15 cellular contexts compared by ENCODE assay signal in the genomic region with DNA sequence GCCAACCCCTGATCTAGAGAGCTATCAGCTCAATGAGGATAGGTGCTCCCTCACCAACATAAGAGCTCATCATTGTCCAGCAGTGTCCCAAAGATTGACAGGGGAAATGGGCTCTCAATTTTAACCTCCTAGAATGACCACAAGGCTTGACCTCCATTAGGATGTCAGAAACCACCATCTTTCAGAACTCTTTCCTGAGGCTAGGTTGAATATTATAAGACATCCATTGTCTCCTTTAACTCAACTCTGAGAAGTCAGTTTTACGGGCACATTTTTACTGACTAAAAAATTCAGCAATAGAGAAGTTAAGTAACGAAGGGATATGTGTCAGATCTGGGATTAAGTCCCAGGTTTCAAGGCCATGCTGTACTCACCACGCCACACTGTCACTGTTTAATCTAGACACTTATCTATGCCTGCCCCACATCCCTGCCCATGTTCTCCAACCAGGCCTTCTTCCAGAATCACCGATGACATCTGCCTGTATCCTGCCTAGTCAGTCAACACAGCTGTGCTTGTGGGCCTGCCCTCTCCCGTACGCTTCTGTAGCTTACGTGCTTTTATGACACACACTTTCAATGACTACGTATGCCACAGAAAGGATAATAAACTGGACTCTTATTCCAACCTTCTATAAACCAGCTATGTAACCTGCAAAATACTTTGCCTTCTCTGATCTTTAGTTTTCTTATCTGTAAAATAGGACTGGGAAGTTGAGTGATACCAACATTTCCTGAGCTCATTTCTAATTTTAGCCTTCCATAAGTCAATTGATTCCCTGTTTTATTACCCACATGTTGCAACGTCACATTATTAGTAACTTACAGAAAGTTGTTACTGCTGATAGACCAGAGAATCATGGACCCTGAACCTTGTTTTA. TPM values are rescaled to one million over a fixed set of nuclear protein-coding genes. Genes with fewer than 3 reads are reported as not detected.
A peak's percentile ranks its signal among the peaks of the same experiment; 100 is the strongest.
DNase-seq lines count a peak whose midpoint lies in the region; ATAC-seq lines count a peak whose summit lies in the region.
"Had no signal": no experiment of that assay in that cellular context is flagged by ENCODE, and none has a peak within 500 bp of the region (broad histone marks: within the 10 kb centered on the region; RNA-seq: fewer than 3 reads in every experiment).

No MANE protein-coding gene starts in this region.

- peaks cover 0 to 14% of the 10 kb centered on the region in 2 donors for H3K4me1 ChIP-seq in mucosa of rectum (ENCODE audit: control insufficient read depth in 2 of 2, insufficient read depth in 2 of 2, low read length in 2 of 2)
- H3K4me1 ChIP-seq: parathyroid adenoma had no signal

- no peaks in the 10 kb centered on the region for H3K4me1 Mint-ChIP-seq in activated T-helper 17 cell treated with anti-CD3 and anti-CD28 coated beads, Interleukin-2, amount 50 U/mL, for 72 hours

- H3K4me3 ChIP-seq in mucosa of rectum (ENCODE audit: low read length in 2 of 2) = no peak overlapping the region
- H3K4me3 ChIP-seq: lung had no signal

- peaks cover 4% of the 10 kb centered on the region for H3K27me3 Mint-ChIP-seq in activated T-helper 17 cell treated with anti-CD3 and anti-CD28 coated beads, Interleukin-2, amount 50 U/mL, for 72 hours

- no peaks in the 10 kb centered on the region for H3K36me3 ChIP-seq in mucosa of rectum (ENCODE audit: control insufficient read depth in 2 of 2, insufficient read depth in 2 of 2, low read length in 2 of 2)

- H3K27me3 ChIP-seq in mucosa of rectum (ENCODE audit: control insufficient read depth in 2 of 2, insufficient read depth in 2 of 2, low read length in 2 of 2) = no peaks in the 10 kb centered on the region

- no peak overlapping the region for H3K27ac Mint-ChIP-seq in activated T-helper 17 cell treated with anti-CD3 and anti-CD28 coated beads, Interleukin-2, amount 50 U/mL, for 72 hours
- H3K27ac Mint-ChIP-seq: effector memory CD8-positive, alpha-beta T cell had no signal

- H3K36me3 Mint-ChIP-seq in activated T-helper 17 cell treated with anti-CD3 and anti-CD28 coated beads, Interleukin-2, amount 50 U/mL, for 72 hours (ENCODE audit: low read depth) = no peaks in the 10 kb centered on the region

- no peak for ATAC-seq in GM21825 (IDR thresholded peaks at IDR 0.05; ENCODE audit: unreplicated experiment)
- ATAC-seq in activated T-helper 17 cell treated with anti-CD3 and anti-CD28 coated beads, Interleukin-2, amount 50 U/mL, for 72 hours (replicated peaks) = no peak
- ATAC-seq: effector memory CD8-positive, alpha-beta T cell had no signal

- H3K9me3 ChIP-seq in mucosa of rectum (ENCODE audit: control insufficient read depth in 2 of 2, low read length in 2 of 2) = no peaks in the 10 kb centered on the region

- DNase-seq in DMS53 treated with DMSO at 0.1 percent for 48 hours (lab: John Stamatoyannopoulos, UW; ENCODE audit: unreplicated experiment) = peak; percentile 81
- peak; percentile 55 for DNase-seq in M059J (ENCODE audit: low read depth)
- DNase-seq in amniotic epithelial cell (ENCODE audit: low read depth) = peak; percentile 49
- DNase-seq in mesenteric fat pad (ENCODE audit: low spot score) = no peak
- DNase-seq in stimulated activated CD4-positive, alpha-beta T cell treated with anti-CD3 and anti-CD28 coated beads, Interleukin-1b, Interleukin-23, amount 100 ng/mL, for 48 hours = no peak
- DNase-seq: COR-L47; effector memory CD8-positive, alpha-beta T cell; hippocampal formation; stimulated activated naive CD4-positive, alpha-beta T cell had no signal

- peaks cover 1% of the 10 kb centered on the region for H3K9me3 Mint-ChIP-seq in activated T-helper 17 cell treated with anti-CD3 and anti-CD28 coated beads, Interleukin-2, amount 50 U/mL, for 72 hours
- H3K9me3 Mint-ChIP-seq: effector memory CD8-positive, alpha-beta T cell had no signal

- peak overlapping the region; percentile 70 to 86 for H3K27ac ChIP-seq in mucosa of rectum (ENCODE audit: low read depth in 2 of 2, low read length in 2 of 2)
- H3K27ac ChIP-seq: parathyroid adenoma, VCaP had no signal

- peak overlapping the region in 1 of 2 donors; percentile 36 for H3K9ac ChIP-seq in mucosa of rectum (ENCODE audit: low read depth in 1 of 2, low read length in 2 of 2)
- H3K9ac ChIP-seq: parathyroid adenoma had no signal

- no peak overlapping the region for H3K4me3 Mint-ChIP-seq in activated T-helper 17 cell treated with anti-CD3 and anti-CD28 coated beads, Interleukin-2, amount 50 U/mL, for 72 hours
- H3K4me3 Mint-ChIP-seq: effector memory CD8-positive, alpha-beta T cell had no signal

RNA-seq across cellular contexts. Expression of a gene that starts 17.2 kb away (rescaled TPM):
- total RNA-seq in M059J (2014; rRNA removed; shearing (Covaris generic)) = 0.20 TPM in 1 of 2 replicates, not detected in the other
- 0.58 TPM for total RNA-seq in mesenteric fat pad
- total RNA-seq in activated T-helper 17 cell treated with anti-CD3 and anti-CD28 coated beads, Interleukin-2, amount 50 U/mL, for 72 hours = not detected

Comparison
In these comparisons a context has a peak if more than half of its experiments do, and no peak if none do; other contexts are left out.
1. DNase-seq: peak in DMS53 treated with DMSO at 0.1 percent for 48 hours (single experiment), M059J (single experiment) and amniotic epithelial cell (single experiment); none in mesenteric fat pad (single experiment) and stimulated activated CD4-positive, alpha-beta T cell treated with anti-CD3 and anti-CD28 coated beads, Interleukin-1b, Interleukin-23, amount 100 ng/mL, for 48 hours (single experiment).